In the genomic region with DNA sequence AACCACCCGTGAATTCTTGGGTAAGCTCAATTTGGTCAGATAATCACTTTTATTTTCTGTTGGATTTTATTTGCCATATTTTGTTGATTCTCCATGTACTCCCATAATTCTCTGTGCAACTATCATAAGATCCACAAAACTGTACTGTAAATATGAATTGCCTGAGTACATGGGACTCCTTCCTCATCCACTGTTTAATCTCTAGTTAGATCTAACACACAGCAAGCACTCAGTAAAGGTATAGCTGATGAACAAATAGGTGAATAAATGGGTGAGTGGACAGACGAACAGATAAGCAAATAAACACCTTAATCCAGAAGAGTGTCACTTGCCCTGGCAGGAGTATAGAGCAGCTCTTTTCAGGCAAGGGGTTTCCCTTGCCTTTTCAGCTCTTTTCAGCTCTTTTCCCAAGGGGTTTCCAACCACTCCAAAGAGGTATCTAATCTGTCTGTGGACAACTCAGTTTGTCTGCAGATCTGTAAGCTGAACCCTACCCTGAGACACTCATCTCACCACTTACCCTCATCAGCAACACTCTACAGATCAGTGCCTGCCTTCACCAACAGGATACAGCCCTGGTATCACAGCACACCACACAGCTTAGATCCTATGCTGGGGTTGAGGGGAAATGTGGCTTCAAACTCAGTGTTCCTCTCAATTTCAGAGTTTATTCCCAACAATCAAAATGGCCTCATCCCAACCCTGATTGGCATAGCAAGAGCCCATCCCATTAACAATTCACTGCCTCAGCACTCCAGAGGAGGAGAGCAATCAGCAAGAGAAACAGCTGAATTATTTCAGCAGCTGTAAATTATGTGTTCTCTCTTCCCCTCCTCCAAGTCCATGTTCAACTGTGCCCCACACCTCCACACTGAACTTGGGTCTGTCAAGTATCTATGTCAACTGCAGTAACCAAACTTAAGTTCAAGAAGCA, we compare ENCODE assay signal across 1 cellular context.
TF ChIP-seq lines count a peak whose summit lies in the region.

No MANE protein-coding gene starts in this region.

TF ChIP-seq in HCT116, 20 proteins besides CTCF, POLR2A, EP300 and RAD21:
- TF ChIP-seq FOSL1 (IDR thresholded peaks at IDR 0.05; ENCODE audit: low read depth) (no peak), YY1 (IDR thresholded peaks at IDR 0.05; ENCODE audit: extremely low read depth, insufficient replicate concordance, low read depth, low read length) (no peak), SIN3A (IDR thresholded peaks at IDR 0.05; ENCODE audit: low read depth) (no peak), EZH2phosphoT487 (IDR thresholded peaks at IDR 0.05; ENCODE audit: borderline replicate concordance) (no peak), JUND (IDR thresholded peaks at IDR 0.05) (no peak), ZBTB33 (IDR thresholded peaks at IDR 0.05; ENCODE audit: extremely low read depth, insufficient replicate concordance, low read length) (no peak), SRF (IDR thresholded peaks at IDR 0.05; ENCODE audit: low read depth) (no peak), ZNF274 (IDR thresholded peaks at IDR 0.05; ENCODE audit: low read depth, low read length) (no peak), POLR2AphosphoS5 (IDR thresholded peaks at IDR 0.05; ENCODE audit: low read depth, low read length) (no peak), CBX3 (IDR thresholded peaks at IDR 0.05; ENCODE audit: low read depth) (no peak), CEBPB (IDR thresholded peaks at IDR 0.05; ENCODE audit: low read depth) (no peak), SP1 (IDR thresholded peaks at IDR 0.05; ENCODE audit: low read depth) (no peak), ELF1 (IDR thresholded peaks at IDR 0.05; ENCODE audit: borderline replicate concordance, low read depth) (no peak), EZH2 (IDR thresholded peaks at IDR 0.05) (no peak), TCF7L2 (IDR thresholded peaks at IDR 0.05; ENCODE audit: borderline replicate concordance, extremely low read depth, insufficient read depth, insufficient read length) (no peak)
- TF ChIP-seq, protein P1, sequence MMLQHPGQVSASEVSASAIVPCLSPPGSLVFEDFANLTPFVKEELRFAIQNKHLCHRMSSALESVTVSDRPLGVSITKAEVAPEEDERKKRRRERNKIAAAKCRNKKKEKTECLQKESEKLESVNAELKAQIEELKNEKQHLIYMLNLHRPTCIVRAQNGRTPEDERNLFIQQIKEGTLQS (IDR thresholded peaks at IDR 0.05): no peak
- TF ChIP-seq, protein P2, sequence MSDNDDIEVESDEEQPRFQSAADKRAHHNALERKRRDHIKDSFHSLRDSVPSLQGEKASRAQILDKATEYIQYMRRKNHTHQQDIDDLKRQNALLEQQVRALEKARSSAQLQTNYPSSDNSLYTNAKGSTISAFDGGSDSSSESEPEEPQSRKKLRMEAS (IDR thresholded peaks at IDR 0.05): no peak
- TF ChIP-seq, protein P3, sequence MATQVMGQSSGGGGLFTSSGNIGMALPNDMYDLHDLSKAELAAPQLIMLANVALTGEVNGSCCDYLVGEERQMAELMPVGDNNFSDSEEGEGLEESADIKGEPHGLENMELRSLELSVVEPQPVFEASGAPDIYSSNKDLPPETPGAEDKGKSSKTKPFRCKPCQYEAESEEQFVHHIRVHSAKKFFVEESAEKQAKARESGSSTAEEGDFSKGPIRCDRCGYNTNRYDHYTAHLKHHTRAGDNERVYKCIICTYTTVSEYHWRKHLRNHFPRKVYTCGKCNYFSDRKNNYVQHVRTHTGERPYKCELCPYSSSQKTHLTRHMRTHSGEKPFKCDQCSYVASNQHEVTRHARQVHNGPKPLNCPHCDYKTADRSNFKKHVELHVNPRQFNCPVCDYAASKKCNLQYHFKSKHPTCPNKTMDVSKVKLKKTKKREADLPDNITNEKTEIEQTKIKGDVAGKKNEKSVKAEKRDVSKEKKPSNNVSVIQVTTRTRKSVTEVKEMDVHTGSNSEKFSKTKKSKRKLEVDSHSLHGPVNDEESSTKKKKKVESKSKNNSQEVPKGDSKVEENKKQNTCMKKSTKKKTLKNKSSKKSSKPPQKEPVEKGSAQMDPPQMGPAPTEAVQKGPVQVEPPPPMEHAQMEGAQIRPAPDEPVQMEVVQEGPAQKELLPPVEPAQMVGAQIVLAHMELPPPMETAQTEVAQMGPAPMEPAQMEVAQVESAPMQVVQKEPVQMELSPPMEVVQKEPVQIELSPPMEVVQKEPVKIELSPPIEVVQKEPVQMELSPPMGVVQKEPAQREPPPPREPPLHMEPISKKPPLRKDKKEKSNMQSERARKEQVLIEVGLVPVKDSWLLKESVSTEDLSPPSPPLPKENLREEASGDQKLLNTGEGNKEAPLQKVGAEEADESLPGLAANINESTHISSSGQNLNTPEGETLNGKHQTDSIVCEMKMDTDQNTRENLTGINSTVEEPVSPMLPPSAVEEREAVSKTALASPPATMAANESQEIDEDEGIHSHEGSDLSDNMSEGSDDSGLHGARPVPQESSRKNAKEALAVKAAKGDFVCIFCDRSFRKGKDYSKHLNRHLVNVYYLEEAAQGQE (IDR thresholded peaks at IDR 0.05; ENCODE audit: low read depth): no peak
